ENCODE assay signal across 7 cellular contexts in the genomic region with DNA sequence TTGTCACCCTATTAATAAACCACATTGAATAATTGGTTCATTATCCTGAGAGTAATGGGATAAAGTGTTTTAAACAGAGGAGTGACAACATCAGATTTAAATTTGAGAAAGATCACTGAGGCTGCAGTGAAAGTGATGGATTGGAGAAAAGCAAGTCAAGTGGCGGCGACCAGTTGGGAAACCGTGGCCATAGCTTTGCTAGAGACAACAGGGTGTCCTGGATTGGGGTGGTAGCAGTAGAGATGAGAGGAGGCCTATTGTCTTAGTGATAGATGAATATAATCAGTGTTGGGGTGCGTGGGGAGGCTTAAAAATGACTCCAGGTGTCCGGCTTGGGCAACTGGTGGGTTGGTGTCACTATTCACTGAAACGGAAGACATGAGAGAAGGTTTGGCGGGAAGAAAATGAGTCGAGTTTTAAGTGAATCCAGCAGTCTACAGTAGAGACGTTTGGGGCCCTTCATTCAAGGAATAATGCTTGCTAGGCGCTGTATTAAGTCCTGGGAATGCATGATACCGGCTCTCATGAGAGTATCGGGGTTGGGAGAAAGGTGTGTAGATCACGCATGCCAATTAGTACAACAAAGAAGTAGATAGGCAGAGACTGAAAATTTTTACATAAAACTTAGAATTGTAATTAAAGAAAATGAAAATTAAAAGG. TPM values are rescaled to one million over a fixed set of nuclear protein-coding genes. Genes with fewer than 3 reads are reported as not detected.
DNase-seq lines count a peak whose midpoint lies in the region.

No MANE protein-coding gene starts in this region.

- H2BK120ac ChIP-seq in trophoblast cell (ENCODE audit: insufficient read depth, low read length, poor library complexity), result no peak overlapping the region

- no peak overlapping the region for H2AK5ac ChIP-seq in trophoblast cell (ENCODE audit: low read length)

- peak overlapping the region; percentile 48 for H4K8ac ChIP-seq in trophoblast cell (ENCODE audit: low read depth, low read length)

- no peak overlapping the region for H2BK5ac ChIP-seq in trophoblast cell (ENCODE audit: low read depth, low read length, poor library complexity)

- H2AFZ ChIP-seq in trophoblast cell (ENCODE audit: insufficient read depth, low read length, poor library complexity), result peak overlapping the region; percentile 52

- peak overlapping the region; percentile 81 for H3K4me3 ChIP-seq in H7 (ENCODE audit: insufficient read depth, low read depth, low read length)
- peak overlapping the region; percentile 90 for H3K4me3 ChIP-seq in esophagus (ENCODE audit: low read depth in 1 of 2, low read length in 2 of 2)
- peak overlapping the region; percentile 95 for H3K4me3 ChIP-seq in trophoblast cell (ENCODE audit: low read depth, low read length)

- no peak overlapping the region for H2BK12ac ChIP-seq in trophoblast cell (ENCODE audit: low read length)

- peak; percentile 51 for DNase-seq in H7
- DNase-seq in RPMI8226, result peak; percentile 22
- peak in 1 of 2 donors; percentile 19 for DNase-seq in trophoblast cell
- DNase-seq in effector CD8-positive, alpha-beta T cell (lab: John Stamatoyannopoulos, UW), result no peak
- no peak for DNase-seq in NCI-H2107 treated with DMSO at 0.1 percent for 48 hours (lab: John Stamatoyannopoulos, UW; ENCODE audit: unreplicated experiment)
- DNase-seq in AG08395 (ENCODE audit: low spot score), result no peak

- H3K4ac ChIP-seq in trophoblast cell (ENCODE audit: low read depth, low read length), result no peak overlapping the region

- H3K4me1 ChIP-seq in esophagus (ENCODE audit: control insufficient read depth in 2 of 2, insufficient read depth in 2 of 2, low read length in 1 of 2), result peaks cover 0 to 3% of the 10 kb centered on the region in 2 donors
- H3K4me1 ChIP-seq in trophoblast cell (ENCODE audit: control insufficient read depth in 1 of 2, insufficient read depth in 2 of 2, low read length in 2 of 2), result peaks cover 2 to 4% of the 10 kb centered on the region in 2 experiments

- H3K36me3 ChIP-seq in H7 (replicated peaks; ENCODE audit: control insufficient read depth, insufficient read depth, low read length) (peaks cover 7% of the 10 kb centered on the region), esophagus (ENCODE audit: control insufficient read depth in 2 of 2, insufficient read depth in 2 of 2, low read length in 1 of 2) (peaks cover 0 to 3% of the 10 kb centered on the region in 2 donors), trophoblast cell (ENCODE audit: control insufficient read depth in 1 of 2, insufficient read depth in 2 of 2, low read length in 2 of 2) (peaks cover 7 to 11% of the 10 kb centered on the region in 2 experiments)

- no peaks in the 10 kb centered on the region for H3K9me3 ChIP-seq in esophagus (ENCODE audit: control insufficient read depth in 2 of 2, insufficient read depth in 1 of 2, low read depth in 1 of 2, low read length in 1 of 2)
- no peaks in the 10 kb centered on the region for H3K9me3 ChIP-seq in trophoblast cell (ENCODE audit: insufficient read depth, low read depth, low read length)

- H3K18ac ChIP-seq in trophoblast cell (ENCODE audit: low read length), result no peak overlapping the region

- H3K4me2 ChIP-seq in trophoblast cell (ENCODE audit: low read length), result peak overlapping the region; percentile 83

- H4K12ac ChIP-seq in trophoblast cell (ENCODE audit: low read depth, low read length), result no peak overlapping the region

- peaks cover 4% of the 10 kb centered on the region for H3K79me1 ChIP-seq in trophoblast cell (ENCODE audit: low read length)

- H3K23ac ChIP-seq in trophoblast cell (ENCODE audit: low read length), result no peak overlapping the region

- peaks cover 5% of the 10 kb centered on the region for H3K79me2 ChIP-seq in trophoblast cell (ENCODE audit: control insufficient read depth, insufficient read depth, low read length, poor library complexity)

- H3K27ac ChIP-seq in esophagus (ENCODE audit: low read depth in 2 of 2, low read length in 1 of 2) (no peak overlapping the region), trophoblast cell (ENCODE audit: low read depth, low read length) (no peak overlapping the region)

- no peak overlapping the region for H4K91ac ChIP-seq in trophoblast cell (ENCODE audit: low read depth, low read length)

- H3K27me3 ChIP-seq in H7 (ENCODE audit: control insufficient read depth, insufficient read depth, low read length) (no peaks in the 10 kb centered on the region), esophagus (ENCODE audit: control insufficient read depth in 1 of 2, insufficient read depth in 2 of 2, low read length in 2 of 2) (no peaks in the 10 kb centered on the region), trophoblast cell (ENCODE audit: insufficient read depth, low read length) (no peaks in the 10 kb centered on the region)

- 18 to 19% methylated on average over 13 of the region's 13 CpGs for WGBS in esophagus, 2 donors
- no CpG with 5 or more reads among the region's 13 CpGs for WGBS in trophoblast cell (ENCODE audit: extremely low coverage, insufficient coverage, insufficient read length)

- peak overlapping the region; percentile 59 for H3K9ac ChIP-seq in trophoblast cell (ENCODE audit: low read length)

- no peak overlapping the region for H3K14ac ChIP-seq in trophoblast cell (ENCODE audit: low read length)

RNA-seq across cellular contexts. Expression of a gene that starts 0.8 kb away (rescaled TPM):
- total RNA-seq in H7 (2014; rRNA removed; shearing (Covaris generic)), result 26.2 and 36.5 TPM in 2 replicates
- 1 to 10 TPM; 3.6 to 4.3 TPM for polyA plus RNA-seq in esophagus
- 7.5 and 7.7 TPM in 2 replicates for polyA plus RNA-seq in trophoblast cell (2013)

RNA-seq across cellular contexts. Expression of a gene that starts 7.5 kb away (rescaled TPM):
- not detected in 2 replicates for total RNA-seq in H7 (2014; rRNA removed; shearing (Covaris generic))
- under 1 TPM in 1 of 2 donors, not detected in 1; 0.13 TPM for polyA plus RNA-seq in esophagus
- polyA plus RNA-seq in trophoblast cell (2013), result 0.05 and 0.08 TPM in 2 replicates

RNA-seq across cellular contexts. Expression of a gene that starts 24.7 kb away (rescaled TPM):
- total RNA-seq in H7 (2014; rRNA removed; shearing (Covaris generic)), result not detected in 2 replicates
- 1 to 10 TPM in 1 of 2 donors, under 1 TPM in 1; 0.88 to 1.1 TPM for polyA plus RNA-seq in esophagus
- polyA plus RNA-seq in trophoblast cell (2013), result 0.14 and 0.24 TPM in 2 replicates

Comparison
In these comparisons a context has a peak if more than half of its experiments do, and no peak if none do; other contexts are left out.
1. DNase-seq: peak in H7 (single experiment) and RPMI8226 (single experiment); none in effector CD8-positive, alpha-beta T cell (single experiment), NCI-H2107 treated with DMSO at 0.1 percent for 48 hours (single experiment) and AG08395 (single experiment).
2. Peak in every context shown above with its lines, with median percentiles within 50 percentile points of each other: H3K4me3 ChIP-seq.